In genomic region chr22:35894937-35895708, GRCh38 we compare ENCODE assay signal across 10 cellular contexts.
A peak's percentile ranks its signal among the peaks of the same experiment; 100 is the strongest.
DNase-seq lines count a peak whose midpoint lies in the region; ATAC-seq and TF ChIP-seq lines count a peak whose summit lies in the region.
"Had no signal": no experiment of that assay in that cellular context is flagged by ENCODE, and none has a peak within 500 bp of the region (broad histone marks: within the 10 kb centered on the region; RNA-seq: fewer than 3 reads in every experiment).

No MANE protein-coding gene starts in this region.

- H3K27ac ChIP-seq in RWPE2 (ENCODE audit: poor library complexity, severe bottlenecking) (peak overlapping the region; percentile 72), foreskin keratinocyte (peak overlapping the region; percentile 81), parathyroid adenoma (peak overlapping the region; percentile 77)
- H3K27ac ChIP-seq: SJSA1 had no signal

- peaks cover 1% of the 10 kb centered on the region for H3K4me1 Mint-ChIP-seq in activated T-cell treated with anti-CD3 and anti-CD28 coated beads, Interleukin-2, amount 50 U/mL, for 72 hours (ENCODE audit: low read depth)

- peaks cover 8% of the 10 kb centered on the region for H3K27me3 Mint-ChIP-seq in activated T-cell treated with anti-CD3 and anti-CD28 coated beads, Interleukin-2, amount 50 U/mL, for 72 hours (ENCODE audit: low read depth)

- H3K4me3 ChIP-seq in BJ (ENCODE audit: low read depth, low read length), result peak overlapping the region; percentile 14; the same call in 1 of the 2 replicates
- no peak overlapping the region for H3K4me3 ChIP-seq in RWPE2 (ENCODE audit: severe bottlenecking)
- H3K4me3 ChIP-seq in parathyroid adenoma (ENCODE audit: low read depth, low read length), result no peak overlapping the region
- H3K4me3 ChIP-seq: SJSA1 had no signal

- H3K9ac ChIP-seq in parathyroid adenoma, result no peak overlapping the region

- H3K36me3 ChIP-seq in BJ (ENCODE audit: control insufficient read depth, insufficient read depth, low read length), result no peaks in the 10 kb centered on the region
- no peaks in the 10 kb centered on the region for H3K36me3 ChIP-seq in RWPE2 (ENCODE audit: low read depth)
- H3K36me3 ChIP-seq in parathyroid adenoma (ENCODE audit: control insufficient read depth, insufficient read depth, low read length), result no peaks in the 10 kb centered on the region
- H3K36me3 ChIP-seq: SJSA1 had no signal

- DNase-seq in BJ (ENCODE audit: low read depth) (peak; percentile 60), RWPE2 (ENCODE audit: low spot score) (no peak), foreskin keratinocyte (peak; percentile 94 to 98), middle frontal gyrus (ENCODE audit: extremely low spot score, low spot score) (no peak), SK-N-DZ (ENCODE audit: low spot score) (no peak)
- DNase-seq in activated T-cell treated with anti-CD3 and anti-CD28 coated beads, Interleukin-2, amount 50 U/mL, for 72 hours, result no peak
- DNase-seq: DND-41 had no signal

- H3K9me3 Mint-ChIP-seq in activated T-cell treated with anti-CD3 and anti-CD28 coated beads, Interleukin-2, amount 50 U/mL, for 72 hours, result no peaks in the 10 kb centered on the region

- CTCF ChIA-PET in BJ (lab: Yijun Ruan, JAX), result interaction anchor here (1.3 to 2.1 kb wide), 3 partner anchors 10 to 268 kb away, joined by 4 to 5 read pairs (median 4); no protein-coding TSS in a partner anchor

- H3K79me2 ChIP-seq in parathyroid adenoma, result peaks cover 38% of the 10 kb centered on the region

- peak; percentile 91 for ATAC-seq in RWPE2 (ENCODE audit: low read depth)
- ATAC-seq in foreskin keratinocyte, result peak; percentile 93
- ATAC-seq in activated T-cell treated with anti-CD3 and anti-CD28 coated beads, Interleukin-2, amount 50 U/mL, for 72 hours (replicated peaks in 1 of 2), result no peak
- ATAC-seq in GM19452 (IDR thresholded peaks at IDR 0.05; ENCODE audit: unreplicated experiment), result no peak

- no peak for TF ChIP-seq CTCF in BJ (IDR thresholded peaks at IDR 0.05; ENCODE audit: insufficient read depth, low read depth, low read length)
- TF ChIP-seq CTCF in RWPE2 (IDR thresholded peaks at IDR 0.05; ENCODE audit: poor library complexity, severe bottlenecking), result no peak
- no peak for TF ChIP-seq CTCF in foreskin keratinocyte (conservative IDR thresholded peaks at IDR 0.05)
- TF ChIP-seq CTCF in parathyroid adenoma (IDR thresholded peaks at IDR 0.05), result no peak

- H3K4me3 Mint-ChIP-seq in activated T-cell treated with anti-CD3 and anti-CD28 coated beads, Interleukin-2, amount 50 U/mL, for 72 hours, result no peak overlapping the region

- no peaks in the 10 kb centered on the region for H3K27me3 ChIP-seq in BJ (ENCODE audit: control insufficient read depth, insufficient read depth, low read length)
- H3K27me3 ChIP-seq in RWPE2 (ENCODE audit: insufficient read depth, poor library complexity, severe bottlenecking), result no peaks in the 10 kb centered on the region
- H3K27me3 ChIP-seq in foreskin keratinocyte, result no peaks in the 10 kb centered on the region
- no peaks in the 10 kb centered on the region for H3K27me3 ChIP-seq in parathyroid adenoma (ENCODE audit: control insufficient read depth, insufficient read depth, low read length)
- H3K27me3 ChIP-seq: SJSA1 had no signal

- POLR2A ChIA-PET in BJ (lab: Charles Lee), result no interaction called here

- H3K4me2 ChIP-seq in parathyroid adenoma (ENCODE audit: low read length), result peak overlapping the region; percentile 43

- no peaks in the 10 kb centered on the region for H3K9me3 ChIP-seq in RWPE2 (ENCODE audit: severe bottlenecking)
- H3K9me3 ChIP-seq in parathyroid adenoma (ENCODE audit: control insufficient read depth, low read length), result no peaks in the 10 kb centered on the region
- H3K9me3 ChIP-seq: SJSA1 had no signal

- H2AFZ ChIP-seq in parathyroid adenoma, result no peak overlapping the region

- peaks cover 41% of the 10 kb centered on the region for H3K4me1 ChIP-seq in RWPE2 (ENCODE audit: insufficient read depth, poor library complexity, severe bottlenecking)
- peaks cover 47% of the 10 kb centered on the region for H3K4me1 ChIP-seq in foreskin keratinocyte
- H3K4me1 ChIP-seq in parathyroid adenoma, result peaks cover 12% of the 10 kb centered on the region

- H3K36me3 Mint-ChIP-seq in activated T-cell treated with anti-CD3 and anti-CD28 coated beads, Interleukin-2, amount 50 U/mL, for 72 hours (ENCODE audit: insufficient read depth in 2 of 2), result no peaks in the 10 kb centered on the region

- H3K27ac Mint-ChIP-seq in activated T-cell treated with anti-CD3 and anti-CD28 coated beads, Interleukin-2, amount 50 U/mL, for 72 hours, result no peak overlapping the region

Comparison
In these comparisons a context has a peak if more than half of its experiments do, and no peak if none do; other contexts are left out.
1. DNase-seq: peak in BJ (single experiment) and foreskin keratinocyte (2 of 2); none in RWPE2 (single experiment), middle frontal gyrus (single experiment), activated T-cell treated with anti-CD3 and anti-CD28 coated beads, Interleukin-2, amount 50 U/mL, for 72 hours (0 of 2) and SK-N-DZ (single experiment).
2. ATAC-seq: peak in RWPE2 (single experiment) and foreskin keratinocyte (single experiment); none in activated T-cell treated with anti-CD3 and anti-CD28 coated beads, Interleukin-2, amount 50 U/mL, for 72 hours (0 of 2) and GM19452 (single experiment).
3. Peak in every context shown above with its lines, with median percentiles within 50 percentile points of each other: H3K27ac ChIP-seq.